1 cellular context compared by ENCODE assay signal in the genomic region with DNA sequence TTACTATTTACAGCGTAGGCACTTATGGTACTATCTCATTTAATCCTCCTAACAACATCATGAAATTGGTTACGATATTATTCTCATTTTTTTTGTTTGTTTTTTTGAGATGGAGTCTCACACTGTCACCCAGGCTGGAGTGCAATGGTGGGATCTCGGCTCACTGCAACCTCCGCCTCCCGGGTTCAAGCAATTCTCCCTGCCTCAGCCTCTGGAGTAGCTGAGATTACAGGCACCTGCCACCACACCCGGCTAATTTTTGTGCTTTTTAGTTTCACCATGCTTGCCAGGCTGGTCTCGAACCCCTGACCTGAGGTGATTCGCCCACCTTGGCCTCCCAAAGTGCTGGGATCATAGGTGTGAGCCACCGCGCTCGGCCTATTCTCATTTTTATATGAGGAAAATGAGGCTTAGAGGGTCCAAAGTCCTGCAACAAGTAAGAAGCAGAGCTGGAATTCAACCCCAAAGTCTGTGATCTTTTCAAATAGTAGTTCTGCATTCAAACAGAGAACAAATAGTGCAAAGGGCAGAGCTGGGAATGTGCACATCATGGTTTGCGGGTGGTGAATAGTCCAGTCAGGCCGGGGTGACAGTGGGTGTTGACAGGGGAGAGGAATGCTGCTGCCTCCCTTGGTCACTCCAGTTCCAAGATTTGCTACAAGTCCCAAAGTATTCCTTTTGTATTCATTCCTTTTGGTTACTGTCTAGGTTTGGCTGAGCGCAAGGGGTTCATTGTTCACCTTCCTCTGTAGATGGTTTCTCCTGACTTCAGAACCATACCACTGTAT.
TF ChIP-seq lines count a peak whose summit lies in the region.

No MANE protein-coding gene starts in this region.

TF ChIP-seq in HepG2, 621 proteins besides CTCF, POLR2A, EP300 and RAD21 (continued from another document and continues in another):
- TF ChIP-seq, protein P1, sequence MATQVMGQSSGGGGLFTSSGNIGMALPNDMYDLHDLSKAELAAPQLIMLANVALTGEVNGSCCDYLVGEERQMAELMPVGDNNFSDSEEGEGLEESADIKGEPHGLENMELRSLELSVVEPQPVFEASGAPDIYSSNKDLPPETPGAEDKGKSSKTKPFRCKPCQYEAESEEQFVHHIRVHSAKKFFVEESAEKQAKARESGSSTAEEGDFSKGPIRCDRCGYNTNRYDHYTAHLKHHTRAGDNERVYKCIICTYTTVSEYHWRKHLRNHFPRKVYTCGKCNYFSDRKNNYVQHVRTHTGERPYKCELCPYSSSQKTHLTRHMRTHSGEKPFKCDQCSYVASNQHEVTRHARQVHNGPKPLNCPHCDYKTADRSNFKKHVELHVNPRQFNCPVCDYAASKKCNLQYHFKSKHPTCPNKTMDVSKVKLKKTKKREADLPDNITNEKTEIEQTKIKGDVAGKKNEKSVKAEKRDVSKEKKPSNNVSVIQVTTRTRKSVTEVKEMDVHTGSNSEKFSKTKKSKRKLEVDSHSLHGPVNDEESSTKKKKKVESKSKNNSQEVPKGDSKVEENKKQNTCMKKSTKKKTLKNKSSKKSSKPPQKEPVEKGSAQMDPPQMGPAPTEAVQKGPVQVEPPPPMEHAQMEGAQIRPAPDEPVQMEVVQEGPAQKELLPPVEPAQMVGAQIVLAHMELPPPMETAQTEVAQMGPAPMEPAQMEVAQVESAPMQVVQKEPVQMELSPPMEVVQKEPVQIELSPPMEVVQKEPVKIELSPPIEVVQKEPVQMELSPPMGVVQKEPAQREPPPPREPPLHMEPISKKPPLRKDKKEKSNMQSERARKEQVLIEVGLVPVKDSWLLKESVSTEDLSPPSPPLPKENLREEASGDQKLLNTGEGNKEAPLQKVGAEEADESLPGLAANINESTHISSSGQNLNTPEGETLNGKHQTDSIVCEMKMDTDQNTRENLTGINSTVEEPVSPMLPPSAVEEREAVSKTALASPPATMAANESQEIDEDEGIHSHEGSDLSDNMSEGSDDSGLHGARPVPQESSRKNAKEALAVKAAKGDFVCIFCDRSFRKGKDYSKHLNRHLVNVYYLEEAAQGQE (IDR thresholded peaks at IDR 0.05; ENCODE audit: borderline replicate concordance in 1 of 2, low read depth in 1 of 2, low read length in 2 of 2): no peak
- TF ChIP-seq FOXP1 (IDR thresholded peaks at IDR 0.05): peak; percentile 52; the same call in 1 of the 2 replicates
- no peak; the same call in 1 of the 2 replicates for TF ChIP-seq FOXP1 (CRISPR knock-in tag; IDR thresholded peaks at IDR 0.05)
- TF ChIP-seq, protein P2, sequence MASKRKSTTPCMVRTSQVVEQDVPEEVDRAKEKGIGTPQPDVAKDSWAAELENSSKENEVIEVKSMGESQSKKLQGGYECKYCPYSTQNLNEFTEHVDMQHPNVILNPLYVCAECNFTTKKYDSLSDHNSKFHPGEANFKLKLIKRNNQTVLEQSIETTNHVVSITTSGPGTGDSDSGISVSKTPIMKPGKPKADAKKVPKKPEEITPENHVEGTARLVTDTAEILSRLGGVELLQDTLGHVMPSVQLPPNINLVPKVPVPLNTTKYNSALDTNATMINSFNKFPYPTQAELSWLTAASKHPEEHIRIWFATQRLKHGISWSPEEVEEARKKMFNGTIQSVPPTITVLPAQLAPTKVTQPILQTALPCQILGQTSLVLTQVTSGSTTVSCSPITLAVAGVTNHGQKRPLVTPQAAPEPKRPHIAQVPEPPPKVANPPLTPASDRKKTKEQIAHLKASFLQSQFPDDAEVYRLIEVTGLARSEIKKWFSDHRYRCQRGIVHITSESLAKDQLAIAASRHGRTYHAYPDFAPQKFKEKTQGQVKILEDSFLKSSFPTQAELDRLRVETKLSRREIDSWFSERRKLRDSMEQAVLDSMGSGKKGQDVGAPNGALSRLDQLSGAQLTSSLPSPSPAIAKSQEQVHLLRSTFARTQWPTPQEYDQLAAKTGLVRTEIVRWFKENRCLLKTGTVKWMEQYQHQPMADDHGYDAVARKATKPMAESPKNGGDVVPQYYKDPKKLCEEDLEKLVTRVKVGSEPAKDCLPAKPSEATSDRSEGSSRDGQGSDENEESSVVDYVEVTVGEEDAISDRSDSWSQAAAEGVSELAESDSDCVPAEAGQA (IDR thresholded peaks at IDR 0.05; ENCODE audit: low read depth): no peak
- TF ChIP-seq, protein P2 (CRISPR knock-in tag; IDR thresholded peaks at IDR 0.05; ENCODE audit: borderline replicate concordance): no peak
- no peak for TF ChIP-seq SCMH1 (CRISPR knock-in tag; IDR thresholded peaks at IDR 0.05; ENCODE audit: borderline replicate concordance)
- TF ChIP-seq, protein P3, sequence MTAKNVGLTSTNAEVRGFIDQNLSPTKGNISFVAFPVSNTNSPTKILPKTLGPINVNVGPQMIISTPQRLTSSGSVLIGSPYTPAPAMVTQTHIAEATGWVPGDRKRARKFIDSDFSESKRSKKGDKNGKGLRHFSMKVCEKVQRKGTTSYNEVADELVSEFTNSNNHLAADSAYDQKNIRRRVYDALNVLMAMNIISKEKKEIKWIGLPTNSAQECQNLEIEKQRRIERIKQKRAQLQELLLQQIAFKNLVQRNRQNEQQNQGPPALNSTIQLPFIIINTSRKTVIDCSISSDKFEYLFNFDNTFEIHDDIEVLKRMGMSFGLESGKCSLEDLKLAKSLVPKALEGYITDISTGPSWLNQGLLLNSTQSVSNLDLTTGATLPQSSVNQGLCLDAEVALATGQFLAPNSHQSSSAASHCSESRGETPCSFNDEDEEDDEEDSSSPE (CRISPR knock-in tag; IDR thresholded peaks at IDR 0.05): no peak
- no peak for TF ChIP-seq GABPA (IDR thresholded peaks at IDR 0.05; ENCODE audit: low read depth, low read length)
- TF ChIP-seq GABPA (CRISPR knock-in tag; IDR thresholded peaks at IDR 0.05; ENCODE audit: low read depth): peak; percentile 48; the same call in 1 of the 2 replicates
- TF ChIP-seq ZNF460 (CRISPR knock-in tag; IDR thresholded peaks at IDR 0.05; ENCODE audit: borderline replicate concordance): peak; percentile 99
- no peak for TF ChIP-seq PRPF4 (IDR thresholded peaks at IDR 0.05; ENCODE audit: low read depth, low read length, poor library complexity, severe bottlenecking)
- 0 out of 2 replicates have a peak, but pooled peaks have one; percentile 59 for TF ChIP-seq MEIS1 (CRISPR knock-in tag; IDR thresholded peaks at IDR 0.05; ENCODE audit: borderline replicate concordance)
- peak; percentile 25; the same call in 1 of the 2 replicates for TF ChIP-seq ZNF800 (CRISPR knock-in tag; IDR thresholded peaks at IDR 0.05)
- TF ChIP-seq, protein P4, sequence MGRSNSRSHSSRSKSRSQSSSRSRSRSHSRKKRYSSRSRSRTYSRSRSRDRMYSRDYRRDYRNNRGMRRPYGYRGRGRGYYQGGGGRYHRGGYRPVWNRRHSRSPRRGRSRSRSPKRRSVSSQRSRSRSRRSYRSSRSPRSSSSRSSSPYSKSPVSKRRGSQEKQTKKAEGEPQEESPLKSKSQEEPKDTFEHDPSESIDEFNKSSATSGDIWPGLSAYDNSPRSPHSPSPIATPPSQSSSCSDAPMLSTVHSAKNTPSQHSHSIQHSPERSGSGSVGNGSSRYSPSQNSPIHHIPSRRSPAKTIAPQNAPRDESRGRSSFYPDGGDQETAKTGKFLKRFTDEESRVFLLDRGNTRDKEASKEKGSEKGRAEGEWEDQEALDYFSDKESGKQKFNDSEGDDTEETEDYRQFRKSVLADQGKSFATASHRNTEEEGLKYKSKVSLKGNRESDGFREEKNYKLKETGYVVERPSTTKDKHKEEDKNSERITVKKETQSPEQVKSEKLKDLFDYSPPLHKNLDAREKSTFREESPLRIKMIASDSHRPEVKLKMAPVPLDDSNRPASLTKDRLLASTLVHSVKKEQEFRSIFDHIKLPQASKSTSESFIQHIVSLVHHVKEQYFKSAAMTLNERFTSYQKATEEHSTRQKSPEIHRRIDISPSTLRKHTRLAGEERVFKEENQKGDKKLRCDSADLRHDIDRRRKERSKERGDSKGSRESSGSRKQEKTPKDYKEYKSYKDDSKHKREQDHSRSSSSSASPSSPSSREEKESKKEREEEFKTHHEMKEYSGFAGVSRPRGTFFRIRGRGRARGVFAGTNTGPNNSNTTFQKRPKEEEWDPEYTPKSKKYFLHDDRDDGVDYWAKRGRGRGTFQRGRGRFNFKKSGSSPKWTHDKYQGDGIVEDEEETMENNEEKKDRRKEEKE (IDR thresholded peaks at IDR 0.05): no peak
- TF ChIP-seq ZNF619 (CRISPR knock-in tag; IDR thresholded peaks at IDR 0.05): no peak
- TF ChIP-seq NR1H2 (CRISPR knock-in tag; IDR thresholded peaks at IDR 0.05; ENCODE audit: borderline replicate concordance, low read depth): no peak
- peak; percentile 74 for TF ChIP-seq FOXP4 (CRISPR knock-in tag; IDR thresholded peaks at IDR 0.05)
- TF ChIP-seq ZBTB38 (CRISPR knock-in tag; IDR thresholded peaks at IDR 0.05): peak; percentile 26; the same call in 1 of the 2 replicates
- no peak for TF ChIP-seq MZF1 (CRISPR knock-in tag; IDR thresholded peaks at IDR 0.05; ENCODE audit: borderline replicate concordance)
- no peak; the same call in 1 of the 2 replicates for TF ChIP-seq RFX5 (IDR thresholded peaks at IDR 0.05; ENCODE audit: low read depth, low read length)
- no peak for TF ChIP-seq SRF (IDR thresholded peaks at IDR 0.05; ENCODE audit: low read depth, low read length)
- no peak for TF ChIP-seq ARHGAP35 (CRISPR knock-in tag; IDR thresholded peaks at IDR 0.05; ENCODE audit: borderline replicate concordance)
- TF ChIP-seq SIN3A (IDR thresholded peaks at IDR 0.05; ENCODE audit: borderline replicate concordance, low read depth, low read length): peak; percentile 72; the same call in 1 of the 2 replicates
- TF ChIP-seq HNRNPLL (IDR thresholded peaks at IDR 0.05; ENCODE audit: low read depth, low read length, poor library complexity, severe bottlenecking): no peak
- peak; percentile 97 for TF ChIP-seq ZMYM3 (CRISPR knock-in tag; IDR thresholded peaks at IDR 0.05)
- TF ChIP-seq MXD1 (CRISPR knock-in tag; IDR thresholded peaks at IDR 0.05): no peak
- peak; percentile 54; the same call in 1 of the 2 replicates for TF ChIP-seq ZKSCAN8 (CRISPR knock-in tag; IDR thresholded peaks at IDR 0.05; ENCODE audit: borderline replicate concordance)
- no peak for TF ChIP-seq POGK (CRISPR knock-in tag; conservative IDR thresholded peaks at IDR 0.05)
- TF ChIP-seq CREB1 (IDR thresholded peaks at IDR 0.05): peak; percentile 23; the same call in 1 of the 2 replicates
- TF ChIP-seq CREB1 (CRISPR knock-in tag; IDR thresholded peaks at IDR 0.05): peak; percentile 30; the same call in 1 of the 2 replicates
- TF ChIP-seq PPARG (CRISPR knock-in tag; conservative IDR thresholded peaks at IDR 0.05): peak; percentile 92
- TF ChIP-seq GZF1 (CRISPR knock-in tag; IDR thresholded peaks at IDR 0.05): no peak
- 0 out of 2 replicates have a peak, but pooled peaks have one; percentile 41 for TF ChIP-seq ZNF678 (CRISPR knock-in tag; IDR thresholded peaks at IDR 0.05)
- TF ChIP-seq SAP130 (CRISPR knock-in tag; IDR thresholded peaks at IDR 0.05; ENCODE audit: low read depth): peak; percentile 84
